23 cellular contexts compared by ENCODE assay signal in genomic region chr3:31409389-31409788, GRCh38.
A peak's percentile ranks its signal among the peaks of the same experiment; 100 is the strongest.
DNase-seq lines count a peak whose midpoint lies in the region; ATAC-seq and TF ChIP-seq lines count a peak whose summit lies in the region.
"Had no signal": no experiment of that assay in that cellular context is flagged by ENCODE, and none has a peak within 500 bp of the region (broad histone marks: within the 10 kb centered on the region; RNA-seq: fewer than 3 reads in every experiment).

No MANE protein-coding gene starts in this region.

- H3F3A ChIP-seq in neural progenitor cell (ENCODE audit: low read depth) (peaks cover 24% of the 10 kb centered on the region), smooth muscle cell (ENCODE audit: low read depth) (no peaks in the 10 kb centered on the region)

- no peak for ATAC-seq in HG02759 (IDR thresholded peaks at IDR 0.05; ENCODE audit: unreplicated experiment)
- ATAC-seq: A549; CD8-positive, alpha-beta T cell had no signal

- H3K36me3 Mint-ChIP-seq in activated naive CD4-positive, alpha-beta T cell treated with anti-CD3 and anti-CD28 coated beads, Interleukin-2, amount 50 U/mL, for 24 hours, result peaks cover 2% of the 10 kb centered on the region
- no peaks in the 10 kb centered on the region for H3K36me3 Mint-ChIP-seq in neural progenitor cell
- H3K36me3 Mint-ChIP-seq: CD8-positive, alpha-beta T cell had no signal

- no peaks in the 10 kb centered on the region for H3K9me3 Mint-ChIP-seq in activated naive CD4-positive, alpha-beta T cell treated with anti-CD3 and anti-CD28 coated beads, Interleukin-2, amount 50 U/mL, for 24 hours
- H3K9me3 Mint-ChIP-seq in neural progenitor cell, result no peaks in the 10 kb centered on the region
- H3K9me3 Mint-ChIP-seq: CD4-positive, alpha-beta T cell; CD8-positive, alpha-beta T cell had no signal

- H3K18ac ChIP-seq in trophoblast cell (ENCODE audit: low read length), result no peak overlapping the region

- H3K4me2 ChIP-seq in neural progenitor cell, result peak overlapping the region; percentile 27
- no peak overlapping the region for H3K4me2 ChIP-seq in smooth muscle cell
- no peak overlapping the region for H3K4me2 ChIP-seq in trophoblast cell (ENCODE audit: low read length)
- H3K4me2 ChIP-seq: A549 had no signal

- H2BK12ac ChIP-seq in trophoblast cell (ENCODE audit: low read length), result no peak overlapping the region

- peak overlapping the region; percentile 41 for H3K27ac ChIP-seq in neural progenitor cell
- H3K27ac ChIP-seq in smooth muscle cell (ENCODE audit: low read depth), result no peak overlapping the region
- H3K27ac ChIP-seq in trophoblast cell (ENCODE audit: low read depth, low read length), result no peak overlapping the region
- H3K27ac ChIP-seq: 22Rv1; A549; BLaER1 treated with 17β-estradiol and CSF1 and Interleukin-3, amounts not matched to agents 10 nM and 100 nM; C4-2B had no signal

- H2AFZ ChIP-seq in neural progenitor cell (replicated peaks) (no peak overlapping the region), smooth muscle cell (ENCODE audit: low read depth) (no peak overlapping the region), trophoblast cell (ENCODE audit: insufficient read depth, low read length, poor library complexity) (no peak overlapping the region)

- H4K91ac ChIP-seq in trophoblast cell (ENCODE audit: low read depth, low read length), result no peak overlapping the region

- H3K9ac ChIP-seq in neural progenitor cell (no peak overlapping the region), smooth muscle cell (ENCODE audit: low read depth) (no peak overlapping the region), trophoblast cell (ENCODE audit: low read length) (no peak overlapping the region)
- H3K9ac ChIP-seq: BLaER1 treated with 17β-estradiol and CSF1 and Interleukin-3, amounts not matched to agents 10 nM and 100 nM had no signal

- no peak overlapping the region for H2BK120ac ChIP-seq in trophoblast cell (ENCODE audit: insufficient read depth, low read length, poor library complexity)

- H3K4me1 ChIP-seq in neural progenitor cell, result peaks cover 47% of the 10 kb centered on the region
- peaks cover 16% of the 10 kb centered on the region for H3K4me1 ChIP-seq in smooth muscle cell (ENCODE audit: low read depth)
- no peaks in the 10 kb centered on the region for H3K4me1 ChIP-seq in trophoblast cell (ENCODE audit: control insufficient read depth in 1 of 2, insufficient read depth in 2 of 2, low read length in 2 of 2)
- H3K4me1 ChIP-seq: A549 had no signal

- H3K27ac Mint-ChIP-seq in activated naive CD4-positive, alpha-beta T cell treated with anti-CD3 and anti-CD28 coated beads, Interleukin-2, amount 50 U/mL, for 24 hours, result peak overlapping the region; percentile 46
- no peak overlapping the region for H3K27ac Mint-ChIP-seq in neural progenitor cell
- H3K27ac Mint-ChIP-seq: B cell; CD4-positive, alpha-beta T cell; CD8-positive, alpha-beta T cell had no signal

- no peak overlapping the region for H2BK5ac ChIP-seq in trophoblast cell (ENCODE audit: low read depth, low read length, poor library complexity)

- no peaks in the 10 kb centered on the region for H3K36me3 ChIP-seq in neural progenitor cell
- H3K36me3 ChIP-seq in smooth muscle cell (ENCODE audit: low read depth), result no peaks in the 10 kb centered on the region
- no peaks in the 10 kb centered on the region for H3K36me3 ChIP-seq in trophoblast cell (ENCODE audit: control insufficient read depth in 1 of 2, insufficient read depth in 2 of 2, low read length in 2 of 2)
- H3K36me3 ChIP-seq: BLaER1 treated with 17β-estradiol and CSF1 and Interleukin-3, amounts not matched to agents 10 nM and 100 nM had no signal

- no peak for DNase-seq in activated naive CD4-positive, alpha-beta T cell treated with Interleukin-2 at 50 U/mL for 16 hours
- peak; percentile 85 for DNase-seq in Jurkat, Clone E6-1 (ENCODE audit: low read depth, low spot score)
- DNase-seq in NCI-H82 treated with DMSO at 0.1 percent for 48 hours (lab: John Stamatoyannopoulos, UW; ENCODE audit: unreplicated experiment) (peak; percentile 35), neural progenitor cell (ENCODE audit: low spot score) (no peak), smooth muscle cell (lab: John Stamatoyannopoulos, UW; ENCODE audit: unreplicated experiment) (no peak), trophoblast cell (no peak)
- DNase-seq: AML-193; Caco-2; Calu3; CD4-positive, alpha-beta T cell; CD8-positive, alpha-beta T cell; DMS 273 treated with DMSO at 0.1 percent for 48 hours; DMS153; DMS53; DMS79; GF-D8 had no signal

- 83% methylated on average over 4 of the region's 4 CpGs for WGBS in smooth muscle cell (ENCODE audit: low lambda C conversion rate)
- no CpG with 5 or more reads among the region's 4 CpGs for WGBS in trophoblast cell (ENCODE audit: extremely low coverage, insufficient coverage, insufficient read length)

- H4K12ac ChIP-seq in trophoblast cell (ENCODE audit: low read depth, low read length), result no peak overlapping the region

- no peak overlapping the region for H2AK5ac ChIP-seq in trophoblast cell (ENCODE audit: low read length)

- H3K9me3 ChIP-seq in neural progenitor cell (ENCODE audit: low read depth), result no peaks in the 10 kb centered on the region
- no peaks in the 10 kb centered on the region for H3K9me3 ChIP-seq in smooth muscle cell (replicated peaks; ENCODE audit: low read depth)
- no peaks in the 10 kb centered on the region for H3K9me3 ChIP-seq in trophoblast cell (ENCODE audit: insufficient read depth, low read depth, low read length)
- H3K9me3 ChIP-seq: A549; BLaER1 treated with 17β-estradiol and CSF1 and Interleukin-3, amounts not matched to agents 10 nM and 100 nM; Caco-2 had no signal

- no peak for TF ChIP-seq CTCF in neural progenitor cell (IDR thresholded peaks at IDR 0.05)
- no peak for TF ChIP-seq CTCF in smooth muscle cell (IDR thresholded peaks at IDR 0.05; ENCODE audit: borderline replicate concordance, insufficient read depth, poor library complexity, severe bottlenecking)

- no peaks in the 10 kb centered on the region for H4K20me1 ChIP-seq in neural progenitor cell (ENCODE audit: low read depth)
- H4K20me1 ChIP-seq in smooth muscle cell (ENCODE audit: low read depth), result no peaks in the 10 kb centered on the region
- H4K20me1 ChIP-seq: BLaER1 treated with 17β-estradiol and CSF1 and Interleukin-3, amounts not matched to agents 10 nM and 100 nM had no signal

- no peaks in the 10 kb centered on the region for H3K79me1 ChIP-seq in trophoblast cell (ENCODE audit: low read length)

- no peaks in the 10 kb centered on the region for H3K27me3 Mint-ChIP-seq in activated naive CD4-positive, alpha-beta T cell treated with anti-CD3 and anti-CD28 coated beads, Interleukin-2, amount 50 U/mL, for 24 hours
- H3K27me3 Mint-ChIP-seq in neural progenitor cell (ENCODE audit: insufficient read depth, low read depth), result peaks cover 5% of the 10 kb centered on the region
- H3K27me3 Mint-ChIP-seq: CD4-positive, alpha-beta T cell had no signal

- H3K4ac ChIP-seq in trophoblast cell (ENCODE audit: low read depth, low read length), result no peak overlapping the region

- no peak overlapping the region for H3K23ac ChIP-seq in trophoblast cell (ENCODE audit: low read length)

- no peaks in the 10 kb centered on the region for H3K79me2 ChIP-seq in neural progenitor cell (ENCODE audit: low read depth)
- no peaks in the 10 kb centered on the region for H3K79me2 ChIP-seq in smooth muscle cell (ENCODE audit: low read depth)
- no peaks in the 10 kb centered on the region for H3K79me2 ChIP-seq in trophoblast cell (ENCODE audit: control insufficient read depth, insufficient read depth, low read length, poor library complexity)

- no peak overlapping the region for H3K4me3 ChIP-seq in Jurkat, Clone E6-1 (ENCODE audit: low read length)
- H3K4me3 ChIP-seq in neural progenitor cell, result no peak overlapping the region
- no peak overlapping the region for H3K4me3 ChIP-seq in smooth muscle cell
- no peak overlapping the region for H3K4me3 ChIP-seq in trophoblast cell (ENCODE audit: low read depth, low read length)
- H3K4me3 ChIP-seq: A549; BLaER1 treated with 17β-estradiol and CSF1 and Interleukin-3, amounts not matched to agents 10 nM and 100 nM had no signal

- no peak overlapping the region for H4K8ac ChIP-seq in trophoblast cell (ENCODE audit: low read depth, low read length)

- no peak overlapping the region for H3K14ac ChIP-seq in trophoblast cell (ENCODE audit: low read length)

- no peaks in the 10 kb centered on the region for H3K27me3 ChIP-seq in neural progenitor cell
- no peaks in the 10 kb centered on the region for H3K27me3 ChIP-seq in smooth muscle cell (ENCODE audit: low read depth)
- no peaks in the 10 kb centered on the region for H3K27me3 ChIP-seq in trophoblast cell (ENCODE audit: insufficient read depth, low read length)
- H3K27me3 ChIP-seq: BLaER1 treated with 17β-estradiol and CSF1 and Interleukin-3, amounts not matched to agents 10 nM and 100 nM had no signal

- H3K4me3 Mint-ChIP-seq in activated naive CD4-positive, alpha-beta T cell treated with anti-CD3 and anti-CD28 coated beads, Interleukin-2, amount 50 U/mL, for 24 hours, result no peak overlapping the region
- no peak overlapping the region for H3K4me3 Mint-ChIP-seq in neural progenitor cell
- H3K4me3 Mint-ChIP-seq: B cell; CD4-positive, alpha-beta T cell; CD8-positive, alpha-beta T cell had no signal

- peaks cover 26% of the 10 kb centered on the region for H3K4me1 Mint-ChIP-seq in activated naive CD4-positive, alpha-beta T cell treated with anti-CD3 and anti-CD28 coated beads, Interleukin-2, amount 50 U/mL, for 24 hours
- H3K4me1 Mint-ChIP-seq in neural progenitor cell, result peaks cover 27% of the 10 kb centered on the region
- H3K4me1 Mint-ChIP-seq: B cell had no signal

Comparison
In these comparisons a context has a peak if more than half of its experiments do, and no peak if none do; other contexts are left out.
1. DNase-seq: peak in Jurkat, Clone E6-1 (single experiment) and NCI-H82 treated with DMSO at 0.1 percent for 48 hours (single experiment); none in activated naive CD4-positive, alpha-beta T cell treated with Interleukin-2 at 50 U/mL for 16 hours (single experiment), neural progenitor cell (single experiment), smooth muscle cell (single experiment) and trophoblast cell (0 of 2).